13 cellular contexts compared by ENCODE assay signal in genomic region chr2:37090019-37090477, GRCh38. TPM values are rescaled to one million over a fixed set of nuclear protein-coding genes. Genes with fewer than 3 reads are reported as not detected.
DNase-seq lines count a peak whose midpoint lies in the region; ATAC-seq and TF ChIP-seq lines count a peak whose summit lies in the region.
"Had no signal": no experiment of that assay in that cellular context is flagged by ENCODE, and none has a peak within 500 bp of the region (broad histone marks: within the 10 kb centered on the region; RNA-seq: fewer than 3 reads in every experiment).

No MANE protein-coding gene starts in this region.

- no peaks in the 10 kb centered on the region for H3K9me3 Mint-ChIP-seq in immature natural killer cell
- H3K9me3 Mint-ChIP-seq: CD14-positive monocyte had no signal

- H3K4me3 Mint-ChIP-seq in immature natural killer cell, result no peak overlapping the region

- no peak for TF ChIP-seq POLR2A in transverse colon (IDR thresholded peaks at IDR 0.05)

- no peaks in the 10 kb centered on the region for H3K27me3 ChIP-seq in transverse colon

- H3K36me3 Mint-ChIP-seq in immature natural killer cell, result peaks cover 9 to 35% (median 20%) of the 10 kb centered on the region in 3 donors

- peaks cover 0 to 24% (median 9%) of the 10 kb centered on the region in 4 donors for H3K36me3 ChIP-seq in transverse colon

- H3K27me3 Mint-ChIP-seq in immature natural killer cell (ENCODE audit: low read depth in 3 of 3), result peaks cover 0 to 3% (median 2%) of the 10 kb centered on the region in 3 donors

- no peak overlapping the region for H3K4me3 ChIP-seq in transverse colon

- peak; percentile 87 for ATAC-seq in GM18502 (IDR thresholded peaks at IDR 0.05; ENCODE audit: poor library complexity, unreplicated experiment)
- ATAC-seq in GM21381 (IDR thresholded peaks at IDR 0.05; ENCODE audit: unreplicated experiment), result peak; percentile 86
- peak; percentile 88 for ATAC-seq in HG03064 (IDR thresholded peaks at IDR 0.05; ENCODE audit: low read depth, unreplicated experiment)

- 78% methylated on average over 4 of the region's 4 CpGs for WGBS in transverse colon (ENCODE audit: low coverage in 1 of 2), 2 donors

- in situ Hi-C loops in transverse colon (cut with MboI; ENCODE audit: low pct_ligation_motif_present in 1 of 4, low pct_unique_long_range_greater_than_20kb in 1 of 4, low sequenced_read_pairs in 3 of 4), result no loop called here

- no peak overlapping the region for H3K27ac Mint-ChIP-seq in immature natural killer cell

- TF ChIP-seq CTCF in transverse colon (IDR thresholded peaks at IDR 0.05), result no peak

- no peak overlapping the region for H3K27ac ChIP-seq in transverse colon
- H3K27ac ChIP-seq: parathyroid adenoma had no signal

- intact Hi-C loops in transverse colon (cut with DNase I; ENCODE audit: low total_unique reads), result no loop called here

- H3K4me1 ChIP-seq in transverse colon, result peaks cover 4 to 8% (median 5%) of the 10 kb centered on the region in 4 donors
- H3K4me1 ChIP-seq: parathyroid adenoma had no signal

- DNase-seq in NOMO-1 treated with DMSO at 0.1 percent for 48 hours (lab: John Stamatoyannopoulos, UW; ENCODE audit: unreplicated experiment), result peak; percentile 80
- no peak for DNase-seq in transverse colon
- DNase-seq in NCI-H446 (lab: John Stamatoyannopoulos, UW), result no peak
- no peak for DNase-seq in kidney tubule cell (ENCODE audit: low spot score)
- no peak for DNase-seq in immature natural killer cell
- DNase-seq: activated CD4-positive, alpha-beta T cell treated with anti-CD3 and anti-CD28 coated beads for 48 hours; amniotic stem cell; NCI-H1092 had no signal

- no peaks in the 10 kb centered on the region for H3K9me3 ChIP-seq in transverse colon

- TF ChIP-seq EP300 in transverse colon (IDR thresholded peaks at IDR 0.05; ENCODE audit: low read depth), result no peak

- H3K4me1 Mint-ChIP-seq in immature natural killer cell, result peaks cover 4 to 11% of the 10 kb centered on the region in 2 donors

RNA-seq across cellular contexts. Expression of gene GPATCH11, which starts 5.7 kb away (rescaled TPM):
- 1 to 10 TPM in 3 of 4 donors, under 1 TPM in 1; 0.20 to 7.9 (median 5.7) TPM for total RNA-seq in transverse colon
- polyA plus RNA-seq in immature natural killer cell, result 1 to 10 TPM; 5.7 to 9.4 (median 8.2) TPM

RNA-seq across cellular contexts. Expression of gene HEATR5B, which starts 5.9 kb away (rescaled TPM):
- total RNA-seq in transverse colon, result 10 to 100 TPM; 17.9 to 45.4 (median 29.9) TPM
- polyA plus RNA-seq in immature natural killer cell, result 10 to 100 TPM in 1 of 3 donors, 1 to 10 TPM in 2; 6.2 to 14.5 (median 6.5) TPM
